Comparison of ENCODE assay signal across 17 cellular contexts in the genomic region with DNA sequence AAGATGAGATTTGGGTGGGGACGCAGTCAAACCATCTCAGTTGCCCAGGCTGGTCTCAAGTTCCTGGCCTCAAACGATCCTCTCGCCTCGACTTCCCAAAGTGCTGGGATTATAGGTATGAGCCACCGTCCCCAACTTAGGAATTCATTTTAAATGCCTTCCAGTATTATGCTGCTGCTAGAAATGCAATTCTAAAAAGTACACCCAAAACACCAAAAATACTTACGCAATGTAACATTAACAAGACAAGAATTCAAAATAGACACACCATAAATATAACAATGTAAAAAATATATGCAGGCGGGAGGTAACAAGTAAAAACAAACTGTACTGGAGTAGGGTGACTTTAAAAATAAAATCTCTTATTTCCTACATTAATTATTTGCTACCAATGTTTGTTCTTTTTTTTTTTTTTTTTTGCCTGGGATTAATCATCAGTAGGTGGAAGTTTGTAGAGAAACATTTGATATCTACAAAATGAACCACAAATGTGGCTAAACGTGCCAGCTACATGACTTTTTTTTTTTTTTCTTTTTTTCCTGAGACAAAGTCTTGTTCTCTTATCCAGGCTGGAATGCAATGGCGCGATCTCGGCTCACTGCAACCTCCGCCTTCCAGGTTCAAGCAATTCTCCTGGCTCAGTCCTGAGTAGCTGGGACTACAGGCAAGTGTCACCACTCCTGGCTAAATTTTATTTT. TPM values are rescaled to one million over a fixed set of nuclear protein-coding genes. Genes with fewer than 3 reads are reported as not detected.
DNase-seq lines count a peak whose midpoint lies in the region; ATAC-seq and TF ChIP-seq lines count a peak whose summit lies in the region.
"Had no signal": no experiment of that assay in that cellular context is flagged by ENCODE, and none has a peak within 500 bp of the region (broad histone marks: within the 10 kb centered on the region; RNA-seq: fewer than 3 reads in every experiment).

No MANE protein-coding gene starts in this region.

- no peak overlapping the region for H3K4me3 Mint-ChIP-seq in activated naive CD4-positive, alpha-beta T cell treated with anti-CD3 and anti-CD28 coated beads, Interleukin-2, amount 50 U/mL, for 24 hours
- no peak overlapping the region for H3K4me3 Mint-ChIP-seq in mesothelial cell of epicardium
- H3K4me3 Mint-ChIP-seq: CD14-positive monocyte; CD8-positive, alpha-beta T cell had no signal

- H3K36me3 ChIP-seq in esophagus muscularis mucosa (peaks cover 5 to 17% (median 9%) of the 10 kb centered on the region in 4 donors), right lobe of liver (no peaks in the 10 kb centered on the region)
- H3K36me3 ChIP-seq: HAP-1 had no signal

- H3K4me1 ChIP-seq in esophagus muscularis mucosa (peaks cover 13 to 26% (median 22%) of the 10 kb centered on the region in 4 donors), right lobe of liver (peaks cover 0 to 18% (median 9%) of the 10 kb centered on the region in 4 donors)
- H3K4me1 ChIP-seq: HAP-1 had no signal

- no peak for DNase-seq in activated naive CD4-positive, alpha-beta T cell (lab: John Stamatoyannopoulos, UW)
- peak; percentile 64 for DNase-seq in esophagus muscularis mucosa (ENCODE audit: extremely low spot score)
- DNase-seq in right lobe of liver, result no peak
- DNase-seq in mesothelial cell of epicardium (ENCODE audit: low spot score in 2 of 2, unreplicated experiment in 2 of 2), result no peak
- DNase-seq in stimulated activated naive CD8-positive, alpha-beta T cell treated with anti-CD3 and anti-CD28 coated beads, Interleukin-15, Interleukin-2, amounts not matched to agents 100 U/mL and 50 U/mL, for 24 hours, result no peak
- DNase-seq in Right ventricle myocardium inferior (ENCODE audit: missing footprints), result no peak
- DNase-seq: CD8-positive, alpha-beta T cell; COR-L47; DMS153; DMS79 treated with DMSO at 0.1 percent for 48 hours; EL had no signal

- H3K36me3 Mint-ChIP-seq in activated naive CD4-positive, alpha-beta T cell treated with anti-CD3 and anti-CD28 coated beads, Interleukin-2, amount 50 U/mL, for 24 hours, result peaks cover 8% of the 10 kb centered on the region
- peaks cover 13% of the 10 kb centered on the region for H3K36me3 Mint-ChIP-seq in mesothelial cell of epicardium

- no peaks in the 10 kb centered on the region for H3K9me3 Mint-ChIP-seq in activated naive CD4-positive, alpha-beta T cell treated with anti-CD3 and anti-CD28 coated beads, Interleukin-2, amount 50 U/mL, for 24 hours
- no peaks in the 10 kb centered on the region for H3K9me3 Mint-ChIP-seq in mesothelial cell of epicardium
- H3K9me3 Mint-ChIP-seq: CD8-positive, alpha-beta T cell had no signal

- TF ChIP-seq CTCF in esophagus muscularis mucosa (IDR thresholded peaks at IDR 0.05) (no peak), right lobe of liver (IDR thresholded peaks at IDR 0.05) (no peak), mesothelial cell of epicardium (IDR thresholded peaks at IDR 0.05; ENCODE audit: unreplicated experiment) (no peak)

- H3K9me3 ChIP-seq in esophagus muscularis mucosa (no peaks in the 10 kb centered on the region), right lobe of liver (no peaks in the 10 kb centered on the region)
- H3K9me3 ChIP-seq: HAP-1 had no signal

- H3K27me3 Mint-ChIP-seq in activated naive CD4-positive, alpha-beta T cell treated with anti-CD3 and anti-CD28 coated beads, Interleukin-2, amount 50 U/mL, for 24 hours, result no peaks in the 10 kb centered on the region
- no peaks in the 10 kb centered on the region for H3K27me3 Mint-ChIP-seq in mesothelial cell of epicardium (ENCODE audit: low read depth)

- no peak overlapping the region for H3K27ac ChIP-seq in esophagus muscularis mucosa (replicated peaks in 1 of 4)
- peak overlapping the region in 2 of 3 donors; percentile 12 to 15 for H3K27ac ChIP-seq in right lobe of liver
- H3K27ac ChIP-seq: 22Rv1, HL-60 had no signal

- intact Hi-C loops in esophagus muscularis mucosa (cut with DNase I) (loop anchor here (10.0 kb wide), 2 partner anchors 105 to 135 kb away; partner anchors contain the start of genes ITPR1 and SUMF1), right lobe of liver (cut with DNase I) (no loop called here), Right ventricle myocardium inferior (cut with DNase I) (loop anchor here (10.0 kb wide), 1 partner anchor 135 kb away; the partner anchor contains the start of gene ITPR1)

- peaks cover 4% of the 10 kb centered on the region for H3K4me1 Mint-ChIP-seq in activated naive CD4-positive, alpha-beta T cell treated with anti-CD3 and anti-CD28 coated beads, Interleukin-2, amount 50 U/mL, for 24 hours
- peaks cover 20% of the 10 kb centered on the region for H3K4me1 Mint-ChIP-seq in mesothelial cell of epicardium
- H3K4me1 Mint-ChIP-seq: CD14-positive monocyte had no signal

- ATAC-seq in right lobe of liver, result no peak
- no peak for ATAC-seq in stimulated activated naive CD8-positive, alpha-beta T cell treated with anti-CD3 and anti-CD28 coated beads, Interleukin-15, Interleukin-2, amounts not matched to agents 100 U/mL and 50 U/mL, for 24 hours
- no peak for ATAC-seq in HG03521 (IDR thresholded peaks at IDR 0.05; ENCODE audit: unreplicated experiment)
- ATAC-seq in Right ventricle myocardium inferior, result no peak
- ATAC-seq: CD8-positive, alpha-beta T cell had no signal

- WGBS in esophagus muscularis mucosa, result 95% methylated on average over 12 of the region's 12 CpGs
- 84% methylated on average over 12 of the region's 12 CpGs for WGBS in right lobe of liver (ENCODE audit: insufficient coverage, low coverage, low lambda C conversion rate, missing lambda C conversion rate)

- TF ChIP-seq EP300 in esophagus muscularis mucosa (IDR thresholded peaks at IDR 0.05), result no peak

- H3K27ac Mint-ChIP-seq in activated naive CD4-positive, alpha-beta T cell treated with anti-CD3 and anti-CD28 coated beads, Interleukin-2, amount 50 U/mL, for 24 hours, result peak overlapping the region; percentile 90
- H3K27ac Mint-ChIP-seq in mesothelial cell of epicardium, result no peak overlapping the region
- H3K27ac Mint-ChIP-seq: CD8-positive, alpha-beta T cell had no signal

- no peaks in the 10 kb centered on the region for H3K27me3 ChIP-seq in esophagus muscularis mucosa
- H3K27me3 ChIP-seq in right lobe of liver, result no peaks in the 10 kb centered on the region

- H3K4me3 ChIP-seq in esophagus muscularis mucosa (no peak overlapping the region), right lobe of liver (no peak overlapping the region)
- H3K4me3 ChIP-seq: HAP-1 had no signal

- TF ChIP-seq POLR2A in esophagus muscularis mucosa (IDR thresholded peaks at IDR 0.05; ENCODE audit: low read depth) (no peak), right lobe of liver (IDR thresholded peaks at IDR 0.05) (no peak)

RNA-seq across cellular contexts. Expression of gene SETMAR, which starts 56.8 kb away (rescaled TPM):
- total RNA-seq in esophagus muscularis mucosa, result 10 to 100 TPM; 28.5 to 42.6 (median 31.4) TPM
- 1 to 10 TPM; 5.7 to 8.9 (median 7.0) TPM for total RNA-seq in right lobe of liver
- 32.3 to 37.2 TPM (median 36.6 TPM) in 3 replicates for total RNA-seq in mesothelial cell of epicardium
- total RNA-seq in Right ventricle myocardium inferior, result 15.9 TPM

Comparison
In these comparisons a context has a peak if more than half of its experiments do, and no peak if none do; other contexts are left out.
1. H3K27ac ChIP-seq: peak in right lobe of liver (2 of 3); none in esophagus muscularis mucosa (0 of 4).
2. intact Hi-C loops: an anchor here in esophagus muscularis mucosa (10.0 kb wide) and Right ventricle myocardium inferior (10.0 kb wide); none called in right lobe of liver.